Comparison of ENCODE assay signal across 9 cellular contexts in genomic region chr20:20366896-20367680, GRCh38. TPM values are rescaled to one million over a fixed set of nuclear protein-coding genes. Genes with fewer than 3 reads are reported as not detected.
DNase-seq lines count a peak whose midpoint lies in the region; ATAC-seq and TF ChIP-seq lines count a peak whose summit lies in the region.
"Had no signal": no experiment of that assay in that cellular context is flagged by ENCODE, and none has a peak within 500 bp of the region (broad histone marks: within the 10 kb centered on the region; RNA-seq: fewer than 3 reads in every experiment).

No MANE protein-coding gene starts in this region.

- peaks cover 60% of the 10 kb centered on the region for H3K4me1 Mint-ChIP-seq in brain
- peaks cover 45% of the 10 kb centered on the region for H3K4me1 Mint-ChIP-seq in neural progenitor cell

- no peak for ATAC-seq in GM18907 (IDR thresholded peaks at IDR 0.05; ENCODE audit: unreplicated experiment)

- peak overlapping the region; percentile 80 for H3K4me2 ChIP-seq in neural progenitor cell

- TF ChIP-seq CTCF in brain (conservative IDR thresholded peaks at IDR 0.05), result no peak
- no peak for TF ChIP-seq CTCF in neural progenitor cell (IDR thresholded peaks at IDR 0.05)

- peaks cover 76% of the 10 kb centered on the region for H3F3A ChIP-seq in neural progenitor cell (ENCODE audit: low read depth)

- H3K27me3 Mint-ChIP-seq in brain, result peaks cover 71% of the 10 kb centered on the region
- peaks cover 66% of the 10 kb centered on the region for H3K27me3 Mint-ChIP-seq in neural progenitor cell (ENCODE audit: insufficient read depth, low read depth)

- H3K9me3 ChIP-seq in HUES6 (ENCODE audit: control insufficient read depth, insufficient read depth, low read depth, low read length) (no peaks in the 10 kb centered on the region), neural progenitor cell (ENCODE audit: low read depth) (no peaks in the 10 kb centered on the region)

- H3K36me3 ChIP-seq in HUES6 (ENCODE audit: control insufficient read depth, insufficient read depth, low read length), result no peaks in the 10 kb centered on the region
- no peaks in the 10 kb centered on the region for H3K36me3 ChIP-seq in neural progenitor cell

- H3K9ac ChIP-seq in HUES6 (ENCODE audit: low read length), result peak overlapping the region; percentile 63
- no peak overlapping the region for H3K9ac ChIP-seq in neural progenitor cell

- DNase-seq in DMS53 (lab: John Stamatoyannopoulos, UW) (peak; percentile 94), neural progenitor cell (ENCODE audit: low spot score) (peak; percentile 73), NCI-H2107 treated with DMSO at 0.1 percent for 48 hours (lab: John Stamatoyannopoulos, UW; ENCODE audit: unreplicated experiment) (no peak), GM03348 (ENCODE audit: low spot score) (no peak)
- no peak for DNase-seq in activated effector memory CD4-positive, alpha-beta T cell treated with anti-CD3 and anti-CD28 coated beads, Interleukin-2, amount 50 U/mL, for 16 hours
- DNase-seq: RPMI8226 had no signal

- H3K27ac Mint-ChIP-seq in brain, result peak overlapping the region; percentile 78 to 99 (median 97)
- H3K27ac Mint-ChIP-seq in neural progenitor cell, result no peak overlapping the region

- peaks cover 78% of the 10 kb centered on the region for H4K20me1 ChIP-seq in neural progenitor cell (ENCODE audit: low read depth)

- peak overlapping the region; percentile 85 to 96 (median 90) for H3K4me3 Mint-ChIP-seq in brain
- peak overlapping the region; percentile 84 for H3K4me3 Mint-ChIP-seq in neural progenitor cell

- H3K27me3 ChIP-seq in HUES6 (ENCODE audit: control insufficient read depth, insufficient read depth, low read length), result peaks cover 99% of the 10 kb centered on the region
- peaks cover 100% of the 10 kb centered on the region for H3K27me3 ChIP-seq in neural progenitor cell

- H3K4me3 ChIP-seq in HUES6 (ENCODE audit: low read depth, low read length) (peak overlapping the region; percentile 64), neural progenitor cell (peak overlapping the region; percentile 46)

- H3K79me2 ChIP-seq in neural progenitor cell (ENCODE audit: low read depth), result no peaks in the 10 kb centered on the region

- peaks cover 46% of the 10 kb centered on the region for H3K4me1 ChIP-seq in HUES6 (ENCODE audit: control insufficient read depth, insufficient read depth, low read length)
- peaks cover 39% of the 10 kb centered on the region for H3K4me1 ChIP-seq in neural progenitor cell

- H3K9me3 Mint-ChIP-seq in brain (peaks cover 0 to 10% (median 0%) of the 10 kb centered on the region in 5 experiments), neural progenitor cell (no peaks in the 10 kb centered on the region)

- H3K36me3 Mint-ChIP-seq in brain (peaks cover 14% of the 10 kb centered on the region), neural progenitor cell (no peaks in the 10 kb centered on the region)

- no peak overlapping the region for H3K27ac ChIP-seq in HUES6 (ENCODE audit: low read depth, low read length)
- no peak overlapping the region for H3K27ac ChIP-seq in neural progenitor cell

- H2AFZ ChIP-seq in neural progenitor cell (replicated peaks), result no peak overlapping the region

RNA-seq across cellular contexts. Expression of gene INSM1, which starts 0.8 kb away (rescaled TPM):
- polyA plus RNA-seq in brain (ENCODE audit: insufficient read depth, low read depth, low replicate concordance), result 321 TPM
- 0.28 and 0.41 TPM in 2 replicates for total RNA-seq in neural progenitor cell (ENCODE audit: low replicate concordance)

Comparison
In these comparisons a context has a peak if more than half of its experiments do, and no peak if none do; other contexts are left out.
1. DNase-seq: peak in DMS53 (single experiment) and neural progenitor cell (single experiment); none in activated effector memory CD4-positive, alpha-beta T cell treated with anti-CD3 and anti-CD28 coated beads, Interleukin-2, amount 50 U/mL, for 16 hours (single experiment), NCI-H2107 treated with DMSO at 0.1 percent for 48 hours (single experiment) and GM03348 (single experiment).